9 cellular contexts compared by ENCODE assay signal in the genomic region with DNA sequence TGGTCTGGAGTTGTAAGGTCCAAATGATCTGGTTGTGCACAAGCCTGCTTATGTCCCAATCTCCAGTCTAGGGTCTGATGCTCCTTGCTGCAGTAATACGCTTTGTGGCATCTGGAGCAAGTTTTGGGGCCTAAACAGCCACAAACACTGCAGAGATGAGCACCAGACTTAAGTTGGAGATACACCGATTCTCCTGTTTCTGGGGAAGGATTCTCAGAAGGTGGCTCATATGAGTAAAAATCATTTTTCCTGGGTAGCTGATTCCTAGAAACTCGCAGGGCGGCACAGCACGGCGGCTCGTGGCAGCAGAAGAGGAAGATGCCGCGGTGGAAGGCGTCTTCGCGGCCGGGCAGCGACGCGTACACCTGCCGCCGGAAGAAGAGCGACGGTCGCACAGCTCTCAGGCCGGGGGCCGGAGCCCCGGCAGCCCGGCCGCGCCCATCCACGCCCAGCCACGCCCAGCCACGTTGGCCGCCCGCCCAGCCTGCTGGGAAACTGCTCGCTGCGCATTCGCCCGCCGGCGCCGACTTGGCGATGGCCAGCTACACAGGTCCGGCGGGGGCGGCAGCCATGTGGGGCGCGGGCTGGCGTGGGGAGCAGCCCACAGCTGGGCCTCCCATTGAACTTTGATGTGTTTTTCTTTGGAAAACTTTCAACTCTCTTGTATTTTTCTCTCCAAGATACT.
DNase-seq lines count a peak whose midpoint lies in the region; ATAC-seq and TF ChIP-seq lines count a peak whose summit lies in the region.
"Had no signal": no experiment of that assay in that cellular context is flagged by ENCODE, and none has a peak within 500 bp of the region (broad histone marks: within the 10 kb centered on the region; RNA-seq: fewer than 3 reads in every experiment).

No MANE protein-coding gene starts in this region.

- no peak for TF ChIP-seq RAD21 in neural cell (conservative IDR thresholded peaks at IDR 0.05)

- H3K4me1 Mint-ChIP-seq in IgD-negative memory B cell (peaks cover 14 to 21% (median 15%) of the 10 kb centered on the region in 3 donors), endodermal cell (peaks cover 9% of the 10 kb centered on the region)
- peaks cover 8% of the 10 kb centered on the region for H3K4me1 Mint-ChIP-seq in T-helper 1 cell treated with Interleukin-12 subunit alpha and Interleukin-12 subunit beta and Interleukin-4 antibody, amounts not matched to agents 30 μg/mL and 1 μg/mL, for 36 hours (ENCODE audit: low read depth)

- TF ChIP-seq EP300 in neural cell (conservative IDR thresholded peaks at IDR 0.05; ENCODE audit: poor library complexity, severe bottlenecking), result no peak

- H3K4me1 ChIP-seq in endodermal cell (ENCODE audit: control insufficient read depth, insufficient read depth, low read length), result peaks cover 4% of the 10 kb centered on the region

- H3F3A ChIP-seq in neural cell (ENCODE audit: insufficient read depth, low read length, poor library complexity, severe bottlenecking), result no peaks in the 10 kb centered on the region

- H3K27ac Mint-ChIP-seq in IgD-negative memory B cell (peak overlapping the region in 2 of 3 donors; percentile 64 to 74), endodermal cell (no peak overlapping the region)
- H3K27ac Mint-ChIP-seq in T-helper 1 cell treated with Interleukin-12 subunit alpha and Interleukin-12 subunit beta and Interleukin-4 antibody, amounts not matched to agents 30 μg/mL and 1 μg/mL, for 36 hours, result peak overlapping the region; percentile 64

- TF ChIP-seq CTCF in endodermal cell (conservative IDR thresholded peaks at IDR 0.05) (no peak), neural cell (IDR thresholded peaks at IDR 0.05; ENCODE audit: poor library complexity, severe bottlenecking) (no peak)

- WGBS in endodermal cell (ENCODE audit: insufficient coverage in 1 of 2, insufficient read length in 1 of 2), 2 experiments, result 8 to 21% methylated on average over 6 to 46 of the region's 46 CpGs

- peaks cover 2% of the 10 kb centered on the region for H3K36me3 Mint-ChIP-seq in IgD-negative memory B cell
- H3K36me3 Mint-ChIP-seq in T-helper 1 cell treated with Interleukin-12 subunit alpha and Interleukin-12 subunit beta and Interleukin-4 antibody, amounts not matched to agents 30 μg/mL and 1 μg/mL, for 36 hours (ENCODE audit: low read depth), result no peaks in the 10 kb centered on the region
- peaks cover 2% of the 10 kb centered on the region for H3K36me3 Mint-ChIP-seq in endodermal cell (ENCODE audit: low read depth)

- H3K4me3 ChIP-seq in endodermal cell (ENCODE audit: low read length) (peak overlapping the region; percentile 79), neural cell (ENCODE audit: low read length) (peak overlapping the region; percentile 64)

- H3K27me3 ChIP-seq in endodermal cell (ENCODE audit: control insufficient read depth, insufficient read depth, low read length, poor library complexity, severe bottlenecking) (peaks cover 70% of the 10 kb centered on the region), neural cell (ENCODE audit: insufficient read depth, low read depth, low read length) (peaks cover 60% of the 10 kb centered on the region)

- H3K9me3 ChIP-seq in endodermal cell (ENCODE audit: control insufficient read depth, low read length), result no peaks in the 10 kb centered on the region
- H3K9me3 ChIP-seq in neural cell (ENCODE audit: low read length), result no peaks in the 10 kb centered on the region

- H3K27ac ChIP-seq in endodermal cell (ENCODE audit: low read depth, low read length), result no peak overlapping the region
- no peak overlapping the region for H3K27ac ChIP-seq in neural cell (ENCODE audit: low read length)
- H3K27ac ChIP-seq: 22Rv1 had no signal

- no peaks in the 10 kb centered on the region for H3K79me2 ChIP-seq in neural cell (replicated peaks; ENCODE audit: insufficient read depth, low read length)

- H3K4me3 Mint-ChIP-seq in IgD-negative memory B cell (peak overlapping the region; percentile 78 to 92 (median 86)), endodermal cell (peak overlapping the region; percentile 61)
- peak overlapping the region; percentile 68 for H3K4me3 Mint-ChIP-seq in T-helper 1 cell treated with Interleukin-12 subunit alpha and Interleukin-12 subunit beta and Interleukin-4 antibody, amounts not matched to agents 30 μg/mL and 1 μg/mL, for 36 hours

- no peaks in the 10 kb centered on the region for H4K20me1 ChIP-seq in neural cell (ENCODE audit: insufficient read depth)

- DNase-seq in DMS 273 (lab: John Stamatoyannopoulos, UW; ENCODE audit: unreplicated experiment) (peak; percentile 76), DMS 273 treated with DMSO at 0.1 percent for 48 hours (lab: John Stamatoyannopoulos, UW) (no peak), endodermal cell (peak; percentile 96), HCEC 1CT (no peak)

- no peak overlapping the region for H3K4me2 ChIP-seq in neural cell (ENCODE audit: low read length)

- H3K27me3 Mint-ChIP-seq in IgD-negative memory B cell (peaks cover 8% of the 10 kb centered on the region), endodermal cell (ENCODE audit: insufficient read depth) (peaks cover 74% of the 10 kb centered on the region)
- H3K27me3 Mint-ChIP-seq in T-helper 1 cell treated with Interleukin-12 subunit alpha and Interleukin-12 subunit beta and Interleukin-4 antibody, amounts not matched to agents 30 μg/mL and 1 μg/mL, for 36 hours (ENCODE audit: low read depth), result peaks cover 58% of the 10 kb centered on the region

- no peaks in the 10 kb centered on the region for H3K9me2 ChIP-seq in neural cell (ENCODE audit: insufficient read depth, low read length)

- no peak overlapping the region for H3K9ac ChIP-seq in endodermal cell (ENCODE audit: extremely low read depth, low read length, poor library complexity, severe bottlenecking)
- no peak overlapping the region for H3K9ac ChIP-seq in neural cell (ENCODE audit: low read length)

- ATAC-seq in GM21576 (IDR thresholded peaks at IDR 0.05; ENCODE audit: unreplicated experiment), result peak; percentile 97

- H3K36me3 ChIP-seq in endodermal cell (ENCODE audit: control insufficient read depth, insufficient read depth, low read length) (no peaks in the 10 kb centered on the region), neural cell (ENCODE audit: insufficient read depth, low read length) (no peaks in the 10 kb centered on the region)

- no peak overlapping the region for H2AFZ ChIP-seq in neural cell (ENCODE audit: low read depth, low read length)

- H3K9me3 Mint-ChIP-seq in IgD-negative memory B cell (no peaks in the 10 kb centered on the region), endodermal cell (no peaks in the 10 kb centered on the region)
- no peaks in the 10 kb centered on the region for H3K9me3 Mint-ChIP-seq in T-helper 1 cell treated with Interleukin-12 subunit alpha and Interleukin-12 subunit beta and Interleukin-4 antibody, amounts not matched to agents 30 μg/mL and 1 μg/mL, for 36 hours

TF ChIP-seq in neural cell, 6 proteins besides CTCF, POLR2A, EP300 and RAD21:
- no peak for TF ChIP-seq TAF1 (IDR thresholded peaks at IDR 0.05; ENCODE audit: low read depth)
- no peak for TF ChIP-seq MXI1 (conservative IDR thresholded peaks at IDR 0.05; ENCODE audit: poor library complexity, severe bottlenecking)
- no peak for TF ChIP-seq POLR2AphosphoS5 (IDR thresholded peaks at IDR 0.05)
- no peak for TF ChIP-seq EZH2 (IDR thresholded peaks at IDR 0.05; ENCODE audit: borderline replicate concordance, insufficient read depth, low read length, poor library complexity, severe bottlenecking)
- no peak for TF ChIP-seq SMC3 (conservative IDR thresholded peaks at IDR 0.05; ENCODE audit: poor library complexity)
- TF ChIP-seq, protein P1, sequence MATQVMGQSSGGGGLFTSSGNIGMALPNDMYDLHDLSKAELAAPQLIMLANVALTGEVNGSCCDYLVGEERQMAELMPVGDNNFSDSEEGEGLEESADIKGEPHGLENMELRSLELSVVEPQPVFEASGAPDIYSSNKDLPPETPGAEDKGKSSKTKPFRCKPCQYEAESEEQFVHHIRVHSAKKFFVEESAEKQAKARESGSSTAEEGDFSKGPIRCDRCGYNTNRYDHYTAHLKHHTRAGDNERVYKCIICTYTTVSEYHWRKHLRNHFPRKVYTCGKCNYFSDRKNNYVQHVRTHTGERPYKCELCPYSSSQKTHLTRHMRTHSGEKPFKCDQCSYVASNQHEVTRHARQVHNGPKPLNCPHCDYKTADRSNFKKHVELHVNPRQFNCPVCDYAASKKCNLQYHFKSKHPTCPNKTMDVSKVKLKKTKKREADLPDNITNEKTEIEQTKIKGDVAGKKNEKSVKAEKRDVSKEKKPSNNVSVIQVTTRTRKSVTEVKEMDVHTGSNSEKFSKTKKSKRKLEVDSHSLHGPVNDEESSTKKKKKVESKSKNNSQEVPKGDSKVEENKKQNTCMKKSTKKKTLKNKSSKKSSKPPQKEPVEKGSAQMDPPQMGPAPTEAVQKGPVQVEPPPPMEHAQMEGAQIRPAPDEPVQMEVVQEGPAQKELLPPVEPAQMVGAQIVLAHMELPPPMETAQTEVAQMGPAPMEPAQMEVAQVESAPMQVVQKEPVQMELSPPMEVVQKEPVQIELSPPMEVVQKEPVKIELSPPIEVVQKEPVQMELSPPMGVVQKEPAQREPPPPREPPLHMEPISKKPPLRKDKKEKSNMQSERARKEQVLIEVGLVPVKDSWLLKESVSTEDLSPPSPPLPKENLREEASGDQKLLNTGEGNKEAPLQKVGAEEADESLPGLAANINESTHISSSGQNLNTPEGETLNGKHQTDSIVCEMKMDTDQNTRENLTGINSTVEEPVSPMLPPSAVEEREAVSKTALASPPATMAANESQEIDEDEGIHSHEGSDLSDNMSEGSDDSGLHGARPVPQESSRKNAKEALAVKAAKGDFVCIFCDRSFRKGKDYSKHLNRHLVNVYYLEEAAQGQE (IDR thresholded peaks at IDR 0.05; ENCODE audit: borderline replicate concordance), result no peak

Comparison
In these comparisons a context has a peak if more than half of its experiments do, and no peak if none do; other contexts are left out.
1. DNase-seq: peak in DMS 273 (single experiment) and endodermal cell (single experiment); none in DMS 273 treated with DMSO at 0.1 percent for 48 hours (single experiment) and HCEC 1CT (single experiment).
2. Peak in every context shown above with its lines, with median percentiles within 50 percentile points of each other: H3K4me3 Mint-ChIP-seq.